Comparison of ENCODE assay signal across 7 cellular contexts in genomic region chr3:196317399-196317701, GRCh38. TPM values are rescaled to one million over a fixed set of nuclear protein-coding genes. Genes with fewer than 3 reads are reported as not detected.
DNase-seq lines count a peak whose midpoint lies in the region; ATAC-seq and TF ChIP-seq lines count a peak whose summit lies in the region.
"Not testable (repeated sequence)": the region's sequence is repeated elsewhere in the genome, so short reads cannot be mapped to it uniquely, and the experiment has no call there.

No MANE protein-coding gene starts in this region.

- H3K9me3 Mint-ChIP-seq in activated CD4-positive, alpha-beta T cell treated with anti-CD3 and anti-CD28 coated beads, Interleukin-2, amount 10 ng/mL, durations not matched to agents 24 days and 14 days, result not testable (repeated sequence)

- H3K9me3 ChIP-seq in breast epithelium, gastroesophageal sphincter, mucosa of descending colon: not testable (repeated sequence)

- H3K4me3 ChIP-seq in LNCaP clone FGC (ENCODE audit: low read depth, low read length), result peak overlapping the region; percentile 59
- H3K4me3 ChIP-seq in breast epithelium, result peak overlapping the region; percentile 59 to 91 (median 74)
- peak overlapping the region; percentile 86 to 88 for H3K4me3 ChIP-seq in gastroesophageal sphincter
- peak overlapping the region; percentile 65 for H3K4me3 ChIP-seq in mucosa of descending colon
- peak overlapping the region; percentile 48 to 93 (median 83) for H3K4me3 ChIP-seq in skin epidermis

- not testable (repeated sequence) for H3K36me3 Mint-ChIP-seq in activated CD4-positive, alpha-beta T cell treated with anti-CD3 and anti-CD28 coated beads, Interleukin-2, amount 10 ng/mL, durations not matched to agents 24 days and 14 days (ENCODE audit: low read depth)

- not testable (repeated sequence) for H3K27me3 ChIP-seq in breast epithelium, gastroesophageal sphincter

- not testable (repeated sequence) for DNase-seq in LNCaP clone FGC (ENCODE audit: low read depth); activated CD4-positive, alpha-beta T cell treated with anti-CD3 and anti-CD28 coated beads, Interleukin-2, amount 10 ng/mL, durations not matched to agents 24 days and 14 days; breast epithelium (ENCODE audit: low spot score in 2 of 2); mucosa of descending colon

- TF ChIP-seq POLR2A in GM18505 (IDR thresholded peaks at IDR 0.05; ENCODE audit: borderline replicate concordance, extremely low read depth, insufficient read depth, insufficient read length); breast epithelium (IDR thresholded peaks at IDR 0.05); gastroesophageal sphincter (IDR thresholded peaks at IDR 0.05): not testable (repeated sequence)

- H3K36me3 ChIP-seq in breast epithelium; gastroesophageal sphincter; mucosa of descending colon (ENCODE audit: low read depth): not testable (repeated sequence)

- peak overlapping the region; percentile 98 for H3K27ac Mint-ChIP-seq in activated CD4-positive, alpha-beta T cell treated with anti-CD3 and anti-CD28 coated beads, Interleukin-2, amount 10 ng/mL, durations not matched to agents 24 days and 14 days

- H3K27ac ChIP-seq in breast epithelium (peak overlapping the region; percentile 96 to 97), gastroesophageal sphincter (peak overlapping the region; percentile 84 to 97 (median 93)), skin epidermis (peak overlapping the region; percentile 55 to 98 (median 91))

- TF ChIP-seq CTCF in LNCaP clone FGC (IDR thresholded peaks at IDR 0.05; ENCODE audit: control insufficient read depth, extremely low read depth, insufficient read depth); breast epithelium (IDR thresholded peaks at IDR 0.05); gastroesophageal sphincter (IDR thresholded peaks at IDR 0.05); mucosa of descending colon (IDR thresholded peaks at IDR 0.05): not testable (repeated sequence)

- not testable (repeated sequence) for H3K27me3 Mint-ChIP-seq in activated CD4-positive, alpha-beta T cell treated with anti-CD3 and anti-CD28 coated beads, Interleukin-2, amount 10 ng/mL, durations not matched to agents 24 days and 14 days

- intact Hi-C loops in activated CD4-positive, alpha-beta T cell treated with anti-CD3 and anti-CD28 coated beads, Interleukin-2, amount 10 ng/mL, durations not matched to agents 24 days and 14 days (cut with micrococcal nuclease), result loop anchor here (5.0 kb wide), 1 partner anchor 200 kb away; the partner anchor contains the start of gene SMCO1
- intact Hi-C loops in breast epithelium (cut with DNase I; ENCODE audit: low total_unique reads); mucosa of descending colon (cut with DNase I, micrococcal nuclease): not testable (repeated sequence)

- H3K4me3 Mint-ChIP-seq in activated CD4-positive, alpha-beta T cell treated with anti-CD3 and anti-CD28 coated beads, Interleukin-2, amount 10 ng/mL, durations not matched to agents 24 days and 14 days, result peak overlapping the region; percentile 95

- no CpG with 5 or more reads among the region's 14 CpGs for WGBS in gastroesophageal sphincter (ENCODE audit: low coverage in 1 of 2), 2 donors

- not testable (repeated sequence) for H3K4me1 ChIP-seq in breast epithelium; gastroesophageal sphincter; mucosa of descending colon (ENCODE audit: low read depth)

- ATAC-seq in GM18505 (IDR thresholded peaks at IDR 0.05; ENCODE audit: unreplicated experiment), result peak; percentile 39
- not testable (repeated sequence) for ATAC-seq in gastroesophageal sphincter, mucosa of descending colon

- TF ChIP-seq EP300 in gastroesophageal sphincter (IDR thresholded peaks at IDR 0.05), result not testable (repeated sequence)

- H3K4me1 Mint-ChIP-seq in activated CD4-positive, alpha-beta T cell treated with anti-CD3 and anti-CD28 coated beads, Interleukin-2, amount 10 ng/mL, durations not matched to agents 24 days and 14 days, result peaks cover 11% of the 10 kb centered on the region

RNA-seq across cellular contexts. Expression of gene DYNLT2B, which starts 0.7 kb away (rescaled TPM):
- 11.8 and 12.8 TPM in 2 replicates for total RNA-seq in activated CD4-positive, alpha-beta T cell treated with anti-CD3 and anti-CD28 coated beads, Interleukin-2, amount 10 ng/mL, durations not matched to agents 24 days and 14 days
- total RNA-seq in breast epithelium (10 to 100 TPM in 2 of 3 donors, 1 to 10 TPM in 1; 8.5 to 14.9 (median 14.1) TPM), gastroesophageal sphincter (10 to 100 TPM in 3 of 4 donors, 1 to 10 TPM in 1; 9.2 to 18.7 (median 10.8) TPM), mucosa of descending colon (1 to 10 TPM in 2 of 3 donors, under 1 TPM in 1; 0.64 to 5.2 (median 2.3) TPM)

RNA-seq across cellular contexts. Expression of gene TM4SF19, which starts 20.8 kb away (rescaled TPM):
- total RNA-seq in activated CD4-positive, alpha-beta T cell treated with anti-CD3 and anti-CD28 coated beads, Interleukin-2, amount 10 ng/mL, durations not matched to agents 24 days and 14 days, result not detected in 2 replicates
- total RNA-seq in breast epithelium (1 to 10 TPM in 2 of 3 donors, not detected in 1; 1.4 to 2.8 TPM), gastroesophageal sphincter (1 to 10 TPM in 1 of 4 donors, under 1 TPM in 1, not detected in 2; 0.35 to 2.6 TPM), mucosa of descending colon (not detected)

RNA-seq across cellular contexts. Expression of gene PCYT1A, which starts 29.8 kb away (rescaled TPM):
- 54.2 and 56.0 TPM in 2 replicates for total RNA-seq in activated CD4-positive, alpha-beta T cell treated with anti-CD3 and anti-CD28 coated beads, Interleukin-2, amount 10 ng/mL, durations not matched to agents 24 days and 14 days
- total RNA-seq in breast epithelium (10 to 100 TPM; 55.9 to 92.0 (median 56.4) TPM), gastroesophageal sphincter (10 to 100 TPM; 60.3 to 92.6 (median 81.0) TPM), mucosa of descending colon (10 to 100 TPM; 60.2 to 65.2 (median 60.4) TPM)
